Comparison of ENCODE assay signal across 11 cellular contexts in the genomic region with DNA sequence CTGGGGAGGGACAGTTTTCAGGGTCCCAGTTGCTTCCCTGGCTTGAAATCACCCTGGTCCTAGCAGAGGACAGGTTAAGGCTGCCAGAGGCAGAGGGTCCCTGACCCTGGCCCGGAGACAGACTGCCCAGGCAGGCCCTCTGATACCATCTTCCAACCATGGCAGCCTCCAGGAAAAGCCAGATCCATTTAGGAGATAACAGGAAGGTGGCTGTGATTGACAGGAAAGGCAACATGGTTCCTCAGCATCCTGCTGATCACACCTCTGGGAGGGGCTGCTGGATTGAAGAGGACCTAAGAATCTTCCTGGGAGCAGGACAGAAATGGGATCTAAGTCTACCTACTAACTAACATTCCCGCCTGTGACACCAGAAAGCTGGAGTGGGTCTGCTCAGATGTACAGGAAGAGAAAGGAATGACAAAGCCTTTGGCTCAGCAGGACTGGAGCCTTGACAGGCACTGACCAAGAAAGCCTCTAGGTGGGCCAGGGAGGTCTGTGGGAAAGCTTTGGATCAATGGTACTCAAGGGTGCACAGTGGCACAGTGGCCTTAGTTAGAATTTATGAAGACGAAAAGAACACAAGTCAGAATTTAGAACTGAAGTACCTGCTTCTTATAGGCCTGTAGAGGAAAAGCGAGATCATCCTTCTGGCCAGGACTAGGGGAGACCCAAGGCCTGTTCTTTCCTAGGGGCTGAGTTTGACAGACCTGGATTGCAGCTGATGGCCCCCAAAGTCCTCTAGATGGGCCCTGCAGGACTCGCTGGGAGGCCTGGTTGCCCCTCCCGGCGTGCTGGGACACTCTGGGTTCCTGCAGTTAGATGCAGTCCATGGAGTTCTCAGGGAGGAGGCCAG. TPM values are rescaled to one million over a fixed set of nuclear protein-coding genes. Genes with fewer than 3 reads are reported as not detected.
DNase-seq lines count a peak whose midpoint lies in the region; ATAC-seq and TF ChIP-seq lines count a peak whose summit lies in the region.
"Had no signal": no experiment of that assay in that cellular context is flagged by ENCODE, and none has a peak within 500 bp of the region (broad histone marks: within the 10 kb centered on the region; RNA-seq: fewer than 3 reads in every experiment).

No MANE protein-coding gene starts in this region.

- no peaks in the 10 kb centered on the region for H3K36me3 ChIP-seq in adrenal gland (replicated peaks in 1 of 2)

- H3K4me1 Mint-ChIP-seq in memory B cell: peaks cover 21% of the 10 kb centered on the region

- TF ChIP-seq POLR2A in adrenal gland (IDR thresholded peaks at IDR 0.05): no peak

- H3K4me3 ChIP-seq in adrenal gland: peak overlapping the region in 1 of 4 donors; percentile 61

- no peaks in the 10 kb centered on the region for H3K36me3 Mint-ChIP-seq in memory B cell

- no peak for TF ChIP-seq CTCF in adrenal gland (IDR thresholded peaks at IDR 0.05)

- no peaks in the 10 kb centered on the region for H3K27me3 ChIP-seq in adrenal gland

- DNase-seq in HEK293T (ENCODE audit: extremely low spot score) (no peak), adrenal gland (no peak), memory B cell (ENCODE audit: low spot score in 2 of 2) (no peak), substantia nigra (lab: John Stamatoyannopoulos, UW) (no peak), C1 segment of cervical spinal cord (lab: John Stamatoyannopoulos, UW) (no peak), OCI-M1 (lab: John Stamatoyannopoulos, UW) (no peak), NCI-H2107 treated with DMSO at 0.1 percent for 48 hours (lab: John Stamatoyannopoulos, UW; ENCODE audit: unreplicated experiment) (no peak)
- DNase-seq: midbrain; stimulated activated CD4-positive, alpha-beta T cell treated with anti-CD3 and anti-CD28 coated beads, Interleukin-2, amount 100 ng/mL, for 24 hours had no signal

- 80 to 100% (median 88%) methylated on average over 3 to 7 of the region's 7 CpGs for WGBS in adrenal gland, 4 donors

- peaks cover 35 to 41% of the 10 kb centered on the region in 2 donors for H3K4me1 ChIP-seq in adrenal gland (replicated peaks in 1 of 2)

- no peaks in the 10 kb centered on the region for H3K9me3 ChIP-seq in adrenal gland (replicated peaks in 1 of 3)

- H3K4me3 Mint-ChIP-seq in memory B cell: no peak overlapping the region

- H3K9me3 Mint-ChIP-seq in memory B cell: no peaks in the 10 kb centered on the region

- H3K27me3 Mint-ChIP-seq in memory B cell: no peaks in the 10 kb centered on the region

- POLR2A ChIA-PET in HEK293T (lab: Yijun Ruan, JAX): interaction anchor here (1.1 kb wide), 1 partner anchor 16 kb away, joined by 3 read pairs; no protein-coding TSS in a partner anchor

- peak overlapping the region; percentile 89 to 100 (median 97) for H3K27ac ChIP-seq in adrenal gland
- H3K27ac ChIP-seq in substantia nigra (ENCODE audit: low read depth, low read length, poor library complexity, severe bottlenecking): peak overlapping the region; percentile 94

- peak overlapping the region; percentile 65 for H3K27ac Mint-ChIP-seq in memory B cell

- CTCF ChIA-PET in HEK293T (lab: Yijun Ruan, JAX): interaction anchor here (0.6 to 0.7 kb wide), 3 partner anchors 15 to 260 kb away, joined by 3 read pairs; no protein-coding TSS in a partner anchor

- intact Hi-C loops in adrenal gland (cut with DNase I): no loop called here

- no peak for ATAC-seq in memory B cell (ENCODE audit: low read depth)

TF ChIP-seq in HEK293T, 16 proteins besides CTCF, POLR2A, EP300 and RAD21:
- TF ChIP-seq, protein P1, sequence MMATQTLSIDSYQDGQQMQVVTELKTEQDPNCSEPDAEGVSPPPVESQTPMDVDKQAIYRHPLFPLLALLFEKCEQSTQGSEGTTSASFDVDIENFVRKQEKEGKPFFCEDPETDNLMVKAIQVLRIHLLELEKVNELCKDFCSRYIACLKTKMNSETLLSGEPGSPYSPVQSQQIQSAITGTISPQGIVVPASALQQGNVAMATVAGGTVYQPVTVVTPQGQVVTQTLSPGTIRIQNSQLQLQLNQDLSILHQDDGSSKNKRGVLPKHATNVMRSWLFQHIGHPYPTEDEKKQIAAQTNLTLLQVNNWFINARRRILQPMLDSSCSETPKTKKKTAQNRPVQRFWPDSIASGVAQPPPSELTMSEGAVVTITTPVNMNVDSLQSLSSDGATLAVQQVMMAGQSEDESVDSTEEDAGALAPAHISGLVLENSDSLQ (IDR thresholded peaks at IDR 0.05): peak; percentile 72
- TF ChIP-seq ARNT (IDR thresholded peaks at IDR 0.05): no peak
- TF ChIP-seq FOXM1 (IDR thresholded peaks at IDR 0.05; ENCODE audit: borderline replicate concordance): no peak
- TF ChIP-seq NFRKB (IDR thresholded peaks at IDR 0.05): no peak

RNA-seq across cellular contexts. Expression of a gene that starts 2.3 kb away (rescaled TPM):
- total RNA-seq in adrenal gland: 100 to 1,000 TPM; 106 to 457 (median 189) TPM
- 100 to 1,000 TPM; 145 to 352 (median 155) TPM for polyA plus RNA-seq in adrenal gland

RNA-seq across cellular contexts. Expression of a gene that starts 16.5 kb away (rescaled TPM):
- total RNA-seq in adrenal gland: 1 to 10 TPM in 7 of 8 donors, under 1 TPM in 1; 0.48 to 8.2 (median 2.2) TPM
- 1 to 10 TPM in 1 of 3 donors, under 1 TPM in 2; 0.72 to 1.6 (median 0.74) TPM for polyA plus RNA-seq in adrenal gland

RNA-seq across cellular contexts. Expression of a gene that starts 29.3 kb away (rescaled TPM):
- total RNA-seq in adrenal gland: 10 to 100 TPM; 13.2 to 40.6 (median 27.2) TPM
- polyA plus RNA-seq in adrenal gland: 10 to 100 TPM; 10.0 to 41.9 (median 28.4) TPM

RNA-seq across cellular contexts. Expression of a gene that starts 34.3 kb away (rescaled TPM):
- total RNA-seq in adrenal gland: not detected
- not detected for polyA plus RNA-seq in adrenal gland
- total RNA-seq: H1, M059J had no signal

RNA-seq across cellular contexts. Expression of a gene that starts 47.3 kb away (rescaled TPM):
- total RNA-seq in adrenal gland: 10 to 100 TPM in 2 of 8 donors, 1 to 10 TPM in 6; 2.4 to 87.9 (median 3.2) TPM
- polyA plus RNA-seq in adrenal gland: 1 to 10 TPM; 1.7 to 9.8 (median 4.0) TPM
